In the genomic region with DNA sequence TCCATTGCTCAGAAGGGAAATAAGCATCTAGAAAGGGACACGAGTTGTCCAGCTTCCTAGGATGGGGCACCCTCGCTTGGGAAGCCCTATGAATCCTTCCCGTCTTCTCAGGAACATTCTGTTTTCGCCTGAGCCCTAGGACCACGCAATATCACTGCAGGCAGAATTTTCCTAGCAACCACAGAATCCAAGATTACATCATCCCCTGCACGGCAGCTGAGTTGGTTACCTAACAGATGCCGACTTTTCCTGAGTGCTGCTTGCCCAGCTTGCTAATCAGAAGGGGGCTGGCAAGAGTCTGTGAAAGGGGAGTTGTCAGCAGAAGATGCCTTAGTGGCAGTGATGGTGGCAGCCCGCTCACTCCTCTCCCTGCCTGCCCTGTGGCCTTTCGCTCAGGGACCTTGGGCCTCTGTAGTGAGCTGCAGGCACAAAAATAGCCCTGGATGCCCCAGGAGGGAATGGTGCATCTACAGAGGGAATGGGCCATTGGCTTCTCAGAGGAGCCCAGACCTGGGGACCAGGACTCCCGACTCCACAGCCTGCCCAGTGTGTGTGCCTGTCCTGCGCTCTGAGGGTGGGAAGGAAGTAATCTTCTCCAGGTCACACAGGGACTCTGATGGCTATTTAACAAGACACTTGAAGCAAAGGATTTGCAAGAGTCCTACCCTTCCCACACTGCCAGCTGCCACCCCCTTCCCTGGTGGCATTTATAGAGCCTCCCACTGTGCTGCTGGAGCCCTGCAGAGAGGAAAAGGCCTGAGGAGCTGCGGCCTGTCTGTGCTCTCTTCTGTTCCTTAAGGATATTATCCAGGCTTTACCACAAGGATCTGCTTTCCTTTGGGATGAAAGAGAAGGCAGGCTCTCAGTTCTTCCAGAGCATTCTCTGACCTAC, we compare ENCODE assay signal across 1 cellular context.
TF ChIP-seq lines count a peak whose summit lies in the region.

No MANE protein-coding gene starts in this region.

TF ChIP-seq in HEK293, 187 proteins besides CTCF, POLR2A, EP300 and RAD21 (continued from another document and continues in another):
- TF ChIP-seq YY1 (tag by site-specific recombination; IDR thresholded peaks at IDR 0.05) (no peak), GLI4 (tag by site-specific recombination; IDR thresholded peaks at IDR 0.05) (no peak), EGR2 (tag by site-specific recombination; IDR thresholded peaks at IDR 0.05; ENCODE audit: low read depth) (peak; percentile 64), TRIM28 (IDR thresholded peaks at IDR 0.05; ENCODE audit: borderline replicate concordance, low read length) (peak; percentile 51; the same call in 1 of the 2 replicates), IKZF3 (tag by site-specific recombination; IDR thresholded peaks at IDR 0.05) (0 out of 2 replicates have a peak, but pooled peaks have one; percentile 33), ZNF785 (tag by site-specific recombination; IDR thresholded peaks at IDR 0.05) (no peak), KLF7 (tag by site-specific recombination; IDR thresholded peaks at IDR 0.05; ENCODE audit: borderline replicate concordance) (no peak), ZFP41 (tag by site-specific recombination; IDR thresholded peaks at IDR 0.05; ENCODE audit: borderline replicate concordance) (no peak), ZNF184 (tag by site-specific recombination; IDR thresholded peaks at IDR 0.05) (no peak), ZBTB20 (tag by site-specific recombination; IDR thresholded peaks at IDR 0.05) (0 out of 2 replicates have a peak, but pooled peaks have one; percentile 42), ZNF223 (tag by site-specific recombination; IDR thresholded peaks at IDR 0.05) (no peak), ZNF155 (tag by site-specific recombination; IDR thresholded peaks at IDR 0.05) (no peak), ZNF585B (tag by site-specific recombination; IDR thresholded peaks at IDR 0.05) (no peak), ZNF114 (tag by site-specific recombination; IDR thresholded peaks at IDR 0.05) (no peak), ZFHX2 (tag by site-specific recombination; conservative IDR thresholded peaks at IDR 0.05) (peak; percentile 45), TCF7L2 (IDR thresholded peaks at IDR 0.05; ENCODE audit: borderline replicate concordance, low read depth, low read length) (no peak), KLF10 (tag by site-specific recombination; IDR thresholded peaks at IDR 0.05) (no peak), ZNF629 (tag by site-specific recombination; IDR thresholded peaks at IDR 0.05) (peak; percentile 70), SALL2 (tag by site-specific recombination; IDR thresholded peaks at IDR 0.05; ENCODE audit: borderline replicate concordance) (no peak), ZNF670 (tag by site-specific recombination; IDR thresholded peaks at IDR 0.05; ENCODE audit: low read depth) (no peak)
- TF ChIP-seq, protein P1, sequence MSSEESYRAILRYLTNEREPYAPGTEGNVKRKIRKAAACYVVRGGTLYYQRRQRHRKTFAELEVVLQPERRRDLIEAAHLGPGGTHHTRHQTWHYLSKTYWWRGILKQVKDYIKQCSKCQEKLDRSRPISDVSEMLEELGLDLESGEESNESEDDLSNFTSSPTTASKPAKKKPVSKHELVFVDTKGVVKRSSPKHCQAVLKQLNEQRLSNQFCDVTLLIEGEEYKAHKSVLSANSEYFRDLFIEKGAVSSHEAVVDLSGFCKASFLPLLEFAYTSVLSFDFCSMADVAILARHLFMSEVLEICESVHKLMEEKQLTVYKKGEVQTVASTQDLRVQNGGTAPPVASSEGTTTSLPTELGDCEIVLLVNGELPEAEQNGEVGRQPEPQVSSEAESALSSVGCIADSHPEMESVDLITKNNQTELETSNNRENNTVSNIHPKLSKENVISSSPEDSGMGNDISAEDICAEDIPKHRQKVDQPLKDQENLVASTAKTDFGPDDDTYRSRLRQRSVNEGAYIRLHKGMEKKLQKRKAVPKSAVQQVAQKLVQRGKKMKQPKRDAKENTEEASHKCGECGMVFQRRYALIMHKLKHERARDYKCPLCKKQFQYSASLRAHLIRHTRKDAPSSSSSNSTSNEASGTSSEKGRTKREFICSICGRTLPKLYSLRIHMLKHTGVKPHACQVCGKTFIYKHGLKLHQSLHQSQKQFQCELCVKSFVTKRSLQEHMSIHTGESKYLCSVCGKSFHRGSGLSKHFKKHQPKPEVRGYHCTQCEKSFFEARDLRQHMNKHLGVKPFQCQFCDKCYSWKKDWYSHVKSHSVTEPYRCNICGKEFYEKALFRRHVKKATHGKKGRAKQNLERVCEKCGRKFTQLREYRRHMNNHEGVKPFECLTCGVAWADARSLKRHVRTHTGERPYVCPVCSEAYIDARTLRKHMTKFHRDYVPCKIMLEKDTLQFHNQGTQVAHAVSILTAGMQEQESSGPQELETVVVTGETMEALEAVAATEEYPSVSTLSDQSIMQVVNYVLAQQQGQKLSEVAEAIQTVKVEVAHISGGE (tag by site-specific recombination; conservative IDR thresholded peaks at IDR 0.05; ENCODE audit: low read depth) = no peak
- TF ChIP-seq, protein P2, sequence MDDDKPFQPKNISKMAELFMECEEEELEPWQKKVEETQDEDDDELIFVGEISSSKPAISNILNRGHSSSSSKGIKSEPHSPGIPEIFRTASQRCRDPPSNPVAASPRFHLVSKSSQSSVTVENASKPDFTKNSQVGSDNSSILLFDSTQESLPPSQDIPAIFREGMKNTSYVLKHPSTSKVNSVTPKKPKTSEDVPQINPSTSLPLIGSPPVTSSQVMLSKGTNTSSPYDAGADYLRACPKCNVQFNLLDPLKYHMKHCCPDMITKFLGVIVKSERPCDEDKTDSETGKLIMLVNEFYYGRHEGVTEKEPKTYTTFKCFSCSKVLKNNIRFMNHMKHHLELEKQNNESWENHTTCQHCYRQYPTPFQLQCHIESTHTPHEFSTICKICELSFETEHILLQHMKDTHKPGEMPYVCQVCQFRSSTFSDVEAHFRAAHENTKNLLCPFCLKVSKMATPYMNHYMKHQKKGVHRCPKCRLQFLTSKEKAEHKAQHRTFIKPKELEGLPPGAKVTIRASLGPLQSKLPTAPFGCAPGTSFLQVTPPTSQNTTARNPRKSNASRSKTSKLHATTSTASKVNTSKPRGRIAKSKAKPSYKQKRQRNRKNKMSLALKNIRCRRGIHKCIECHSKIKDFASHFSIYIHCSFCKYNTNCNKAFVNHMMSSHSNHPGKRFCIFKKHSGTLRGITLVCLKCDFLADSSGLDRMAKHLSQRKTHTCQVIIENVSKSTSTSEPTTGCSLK (tag by site-specific recombination; IDR thresholded peaks at IDR 0.05) = no peak
- TF ChIP-seq, protein P3, sequence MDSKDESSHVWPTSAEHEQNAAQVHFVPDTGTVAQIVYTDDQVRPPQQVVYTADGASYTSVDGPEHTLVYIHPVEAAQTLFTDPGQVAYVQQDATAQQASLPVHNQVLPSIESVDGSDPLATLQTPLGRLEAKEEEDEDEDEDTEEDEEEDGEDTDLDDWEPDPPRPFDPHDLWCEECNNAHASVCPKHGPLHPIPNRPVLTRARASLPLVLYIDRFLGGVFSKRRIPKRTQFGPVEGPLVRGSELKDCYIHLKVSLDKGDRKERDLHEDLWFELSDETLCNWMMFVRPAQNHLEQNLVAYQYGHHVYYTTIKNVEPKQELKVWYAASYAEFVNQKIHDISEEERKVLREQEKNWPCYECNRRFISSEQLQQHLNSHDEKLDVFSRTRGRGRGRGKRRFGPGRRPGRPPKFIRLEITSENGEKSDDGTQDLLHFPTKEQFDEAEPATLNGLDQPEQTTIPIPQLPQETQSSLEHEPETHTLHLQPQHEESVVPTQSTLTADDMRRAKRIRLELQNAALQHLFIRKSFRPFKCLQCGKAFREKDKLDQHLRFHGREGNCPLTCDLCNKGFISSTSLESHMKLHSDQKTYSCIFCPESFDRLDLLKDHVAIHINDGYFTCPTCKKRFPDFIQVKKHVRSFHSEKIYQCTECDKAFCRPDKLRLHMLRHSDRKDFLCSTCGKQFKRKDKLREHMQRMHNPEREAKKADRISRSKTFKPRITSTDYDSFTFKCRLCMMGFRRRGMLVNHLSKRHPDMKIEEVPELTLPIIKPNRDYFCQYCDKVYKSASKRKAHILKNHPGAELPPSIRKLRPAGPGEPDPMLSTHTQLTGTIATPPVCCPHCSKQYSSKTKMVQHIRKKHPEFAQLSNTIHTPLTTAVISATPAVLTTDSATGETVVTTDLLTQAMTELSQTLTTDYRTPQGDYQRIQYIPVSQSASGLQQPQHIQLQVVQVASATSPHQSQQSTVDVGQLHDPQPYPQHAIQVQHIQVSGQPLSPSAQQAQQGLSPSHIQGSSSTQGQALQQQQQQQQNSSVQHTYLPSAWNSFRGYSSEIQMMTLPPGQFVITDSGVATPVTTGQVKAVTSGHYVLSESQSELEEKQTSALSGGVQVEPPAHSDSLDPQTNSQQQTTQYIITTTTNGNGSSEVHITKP (tag by site-specific recombination; IDR thresholded peaks at IDR 0.05) = peak; percentile 91
- TF ChIP-seq, protein P4, sequence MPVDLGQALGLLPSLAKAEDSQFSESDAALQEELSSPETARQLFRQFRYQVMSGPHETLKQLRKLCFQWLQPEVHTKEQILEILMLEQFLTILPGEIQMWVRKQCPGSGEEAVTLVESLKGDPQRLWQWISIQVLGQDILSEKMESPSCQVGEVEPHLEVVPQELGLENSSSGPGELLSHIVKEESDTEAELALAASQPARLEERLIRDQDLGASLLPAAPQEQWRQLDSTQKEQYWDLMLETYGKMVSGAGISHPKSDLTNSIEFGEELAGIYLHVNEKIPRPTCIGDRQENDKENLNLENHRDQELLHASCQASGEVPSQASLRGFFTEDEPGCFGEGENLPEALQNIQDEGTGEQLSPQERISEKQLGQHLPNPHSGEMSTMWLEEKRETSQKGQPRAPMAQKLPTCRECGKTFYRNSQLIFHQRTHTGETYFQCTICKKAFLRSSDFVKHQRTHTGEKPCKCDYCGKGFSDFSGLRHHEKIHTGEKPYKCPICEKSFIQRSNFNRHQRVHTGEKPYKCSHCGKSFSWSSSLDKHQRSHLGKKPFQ (tag by site-specific recombination; IDR thresholded peaks at IDR 0.05) = no peak
- TF ChIP-seq, protein P5, sequence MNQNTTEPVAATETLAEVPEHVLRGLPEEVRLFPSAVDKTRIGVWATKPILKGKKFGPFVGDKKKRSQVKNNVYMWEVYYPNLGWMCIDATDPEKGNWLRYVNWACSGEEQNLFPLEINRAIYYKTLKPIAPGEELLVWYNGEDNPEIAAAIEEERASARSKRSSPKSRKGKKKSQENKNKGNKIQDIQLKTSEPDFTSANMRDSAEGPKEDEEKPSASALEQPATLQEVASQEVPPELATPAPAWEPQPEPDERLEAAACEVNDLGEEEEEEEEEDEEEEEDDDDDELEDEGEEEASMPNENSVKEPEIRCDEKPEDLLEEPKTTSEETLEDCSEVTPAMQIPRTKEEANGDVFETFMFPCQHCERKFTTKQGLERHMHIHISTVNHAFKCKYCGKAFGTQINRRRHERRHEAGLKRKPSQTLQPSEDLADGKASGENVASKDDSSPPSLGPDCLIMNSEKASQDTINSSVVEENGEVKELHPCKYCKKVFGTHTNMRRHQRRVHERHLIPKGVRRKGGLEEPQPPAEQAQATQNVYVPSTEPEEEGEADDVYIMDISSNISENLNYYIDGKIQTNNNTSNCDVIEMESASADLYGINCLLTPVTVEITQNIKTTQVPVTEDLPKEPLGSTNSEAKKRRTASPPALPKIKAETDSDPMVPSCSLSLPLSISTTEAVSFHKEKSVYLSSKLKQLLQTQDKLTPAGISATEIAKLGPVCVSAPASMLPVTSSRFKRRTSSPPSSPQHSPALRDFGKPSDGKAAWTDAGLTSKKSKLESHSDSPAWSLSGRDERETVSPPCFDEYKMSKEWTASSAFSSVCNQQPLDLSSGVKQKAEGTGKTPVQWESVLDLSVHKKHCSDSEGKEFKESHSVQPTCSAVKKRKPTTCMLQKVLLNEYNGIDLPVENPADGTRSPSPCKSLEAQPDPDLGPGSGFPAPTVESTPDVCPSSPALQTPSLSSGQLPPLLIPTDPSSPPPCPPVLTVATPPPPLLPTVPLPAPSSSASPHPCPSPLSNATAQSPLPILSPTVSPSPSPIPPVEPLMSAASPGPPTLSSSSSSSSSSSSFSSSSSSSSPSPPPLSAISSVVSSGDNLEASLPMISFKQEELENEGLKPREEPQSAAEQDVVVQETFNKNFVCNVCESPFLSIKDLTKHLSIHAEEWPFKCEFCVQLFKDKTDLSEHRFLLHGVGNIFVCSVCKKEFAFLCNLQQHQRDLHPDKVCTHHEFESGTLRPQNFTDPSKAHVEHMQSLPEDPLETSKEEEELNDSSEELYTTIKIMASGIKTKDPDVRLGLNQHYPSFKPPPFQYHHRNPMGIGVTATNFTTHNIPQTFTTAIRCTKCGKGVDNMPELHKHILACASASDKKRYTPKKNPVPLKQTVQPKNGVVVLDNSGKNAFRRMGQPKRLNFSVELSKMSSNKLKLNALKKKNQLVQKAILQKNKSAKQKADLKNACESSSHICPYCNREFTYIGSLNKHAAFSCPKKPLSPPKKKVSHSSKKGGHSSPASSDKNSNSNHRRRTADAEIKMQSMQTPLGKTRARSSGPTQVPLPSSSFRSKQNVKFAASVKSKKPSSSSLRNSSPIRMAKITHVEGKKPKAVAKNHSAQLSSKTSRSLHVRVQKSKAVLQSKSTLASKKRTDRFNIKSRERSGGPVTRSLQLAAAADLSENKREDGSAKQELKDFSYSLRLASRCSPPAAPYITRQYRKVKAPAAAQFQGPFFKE (tag by site-specific recombination; IDR thresholded peaks at IDR 0.05; ENCODE audit: borderline replicate concordance) = no peak
- TF ChIP-seq, protein P6, sequence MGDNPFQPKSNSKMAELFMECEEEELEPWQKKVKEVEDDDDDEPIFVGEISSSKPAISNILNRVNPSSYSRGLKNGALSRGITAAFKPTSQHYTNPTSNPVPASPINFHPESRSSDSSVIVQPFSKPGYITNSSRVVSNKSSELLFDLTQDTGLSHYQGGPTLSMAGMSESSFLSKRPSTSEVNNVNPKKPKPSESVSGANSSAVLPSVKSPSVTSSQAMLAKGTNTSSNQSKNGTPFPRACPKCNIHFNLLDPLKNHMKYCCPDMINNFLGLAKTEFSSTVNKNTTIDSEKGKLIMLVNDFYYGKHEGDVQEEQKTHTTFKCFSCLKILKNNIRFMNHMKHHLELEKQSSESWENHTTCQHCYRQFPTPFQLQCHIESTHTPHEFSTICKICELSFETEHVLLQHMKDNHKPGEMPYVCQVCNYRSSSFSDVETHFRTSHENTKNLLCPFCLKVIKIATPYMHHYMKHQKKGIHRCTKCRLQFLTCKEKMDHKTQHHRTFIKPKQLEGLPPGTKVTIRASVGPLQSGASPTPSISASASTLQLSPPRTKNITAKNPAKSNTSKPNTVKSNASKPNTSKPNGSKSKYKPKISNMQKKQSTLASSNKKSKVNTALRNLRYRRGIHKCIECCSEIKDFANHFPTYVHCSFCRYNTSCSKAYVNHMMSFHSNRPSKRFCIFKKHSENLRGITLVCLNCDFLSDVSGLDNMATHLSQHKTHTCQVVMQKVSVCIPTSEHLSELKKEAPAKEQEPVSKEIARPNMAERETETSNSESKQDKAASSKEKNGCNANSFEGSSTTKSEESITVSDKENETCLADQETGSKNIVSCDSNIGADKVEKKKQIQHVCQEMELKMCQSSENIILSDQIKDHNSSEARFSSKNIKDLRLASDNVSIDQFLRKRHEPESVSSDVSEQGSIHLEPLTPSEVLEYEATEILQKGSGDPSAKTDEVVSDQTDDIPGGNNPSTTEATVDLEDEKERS (tag by site-specific recombination; IDR thresholded peaks at IDR 0.05) = no peak
- TF ChIP-seq, protein P7, sequence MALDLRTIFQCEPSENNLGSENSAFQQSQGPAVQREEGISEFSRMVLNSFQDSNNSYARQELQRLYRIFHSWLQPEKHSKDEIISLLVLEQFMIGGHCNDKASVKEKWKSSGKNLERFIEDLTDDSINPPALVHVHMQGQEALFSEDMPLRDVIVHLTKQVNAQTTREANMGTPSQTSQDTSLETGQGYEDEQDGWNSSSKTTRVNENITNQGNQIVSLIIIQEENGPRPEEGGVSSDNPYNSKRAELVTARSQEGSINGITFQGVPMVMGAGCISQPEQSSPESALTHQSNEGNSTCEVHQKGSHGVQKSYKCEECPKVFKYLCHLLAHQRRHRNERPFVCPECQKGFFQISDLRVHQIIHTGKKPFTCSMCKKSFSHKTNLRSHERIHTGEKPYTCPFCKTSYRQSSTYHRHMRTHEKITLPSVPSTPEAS (tag by site-specific recombination; IDR thresholded peaks at IDR 0.05) = no peak
